In the genomic region with DNA sequence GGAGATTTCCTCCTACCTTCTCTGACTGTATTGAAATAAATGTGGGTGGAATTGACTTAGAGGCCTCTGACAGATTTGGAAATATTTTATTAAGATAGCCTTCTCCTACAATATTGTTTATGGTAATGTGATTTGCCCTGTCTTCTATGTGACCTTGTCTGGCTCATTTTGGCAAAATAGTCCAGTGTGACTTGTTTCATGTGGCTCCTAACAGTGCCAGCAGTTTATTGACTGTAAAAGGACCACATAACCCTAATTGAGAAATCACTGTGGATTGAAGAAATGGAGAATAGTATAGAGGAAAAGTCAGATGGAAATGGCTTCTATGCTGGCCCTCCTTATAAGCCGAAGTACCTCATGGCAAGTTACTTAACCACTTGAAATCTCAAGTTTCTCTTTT, we compare ENCODE assay signal across 32 cellular contexts.
"Had no signal": no experiment of that assay in that cellular context is flagged by ENCODE, and none has a peak within 500 bp of the region (broad histone marks: within the 10 kb centered on the region; RNA-seq: fewer than 3 reads in every experiment).

No MANE protein-coding gene starts in this region.

- H3K4me3 ChIP-seq: ascending aorta, cardiac muscle cell had no signal

- FAIRE-seq: bronchial epithelial cell, TTC549 had no signal

- DNase-seq: activated B cell treated with CpG ODN at 0.5 μM for 24 hours; activated CD4-positive, alpha-beta memory T cell treated with anti-CD3 and anti-CD28 coated beads for 36 hours; activated CD4-positive, alpha-beta T cell treated with anti-CD3 and anti-CD28 coated beads for 4 hours; activated CD4-positive, alpha-beta T cell treated with anti-CD3 and anti-CD28 coated beads, Interleukin-2, amount 10 ng/mL, durations not matched to agents 24 days and 14 days; activated CD4-positive, alpha-beta T cell treated with anti-CD3 and anti-CD28 coated beads, Interleukin-2, amount 50 U/mL, for 1 hour; activated CD4-positive, alpha-beta T cell treated with anti-CD3 and anti-CD28 coated beads, Interleukin-2, amount 50 U/mL, for 4 hours; activated CD4-positive, CD25-positive, alpha-beta regulatory T cell treated with anti-CD3 and anti-CD28 coated beads, Interleukin-2, amount 50 U/mL, for 72 hours; activated CD8-positive, alpha-beta memory T cell treated with anti-CD3 and anti-CD28 coated beads, Interleukin-2, amount 50 U/mL, for 4 hours; activated CD8-positive, alpha-beta T cell treated with anti-CD3 and anti-CD28 coated beads for 36 hours; activated effector memory CD4-positive, alpha-beta T cell treated with anti-CD3 and anti-CD28 coated beads, Interleukin-2, amount 50 U/mL, for 16 hours; activated gamma-delta T cell treated with Interleukin-2 at 50 U/mL for 16 hours; activated naive CD4-positive, alpha-beta T cell; activated naive CD4-positive, alpha-beta T cell treated with anti-CD3 and anti-CD28 coated beads for 36 hours; activated naive CD4-positive, alpha-beta T cell treated with anti-CD3 and anti-CD28 coated beads, Interleukin-2, amount 50 U/mL, for 16 hours; activated naive CD8-positive, alpha-beta T cell treated with anti-CD3 and anti-CD28 coated beads for 36 hours; activated T-cell treated with anti-CD3 and anti-CD28 coated beads for 4 hours; activated T-cell treated with anti-CD3 and anti-CD28 coated beads, Interleukin-2, amount 50 U/mL, for 1 hour; activated T-cell treated with anti-CD3 and anti-CD28 coated beads, Interleukin-2, amount 50 U/mL, for 4 hours; activated T-cell treated with anti-CD3 and anti-CD28 coated beads, Interleukin-2, amount 50 U/mL, for 72 hours; amygdala; anterior cingulate cortex; caudate nucleus; cerebellar nuclear complex; T-helper 2 cell; T-helper 9 cell had no signal

- ATAC-seq: activated CD8-positive, alpha-beta T cell treated with anti-CD3 and anti-CD28 coated beads for 36 hours; activated naive CD4-positive, alpha-beta T cell treated with anti-CD3 and anti-CD28 coated beads, Interleukin-2, amount 50 U/mL, for 72 hours; activated T-cell treated with anti-CD3 and anti-CD28 coated beads, Interleukin-2, amount 50 U/mL, for 4 hours; activated T-cell treated with anti-CD3 and anti-CD28 coated beads, Interleukin-2, amount 50 U/mL, for 72 hours; activated T-helper 17 cell treated with anti-CD3 and anti-CD28 coated beads, Interleukin-2, amount 50 U/mL, for 72 hours had no signal

- H3K27ac ChIP-seq: ascending aorta, cardiac muscle cell, VCaP had no signal

- H3K27me3 ChIP-seq: ascending aorta, cardiac muscle cell had no signal

- H3K36me3 ChIP-seq: ascending aorta, cardiac muscle cell had no signal

- H3K9me3 ChIP-seq: ascending aorta had no signal
